In the genomic region with DNA sequence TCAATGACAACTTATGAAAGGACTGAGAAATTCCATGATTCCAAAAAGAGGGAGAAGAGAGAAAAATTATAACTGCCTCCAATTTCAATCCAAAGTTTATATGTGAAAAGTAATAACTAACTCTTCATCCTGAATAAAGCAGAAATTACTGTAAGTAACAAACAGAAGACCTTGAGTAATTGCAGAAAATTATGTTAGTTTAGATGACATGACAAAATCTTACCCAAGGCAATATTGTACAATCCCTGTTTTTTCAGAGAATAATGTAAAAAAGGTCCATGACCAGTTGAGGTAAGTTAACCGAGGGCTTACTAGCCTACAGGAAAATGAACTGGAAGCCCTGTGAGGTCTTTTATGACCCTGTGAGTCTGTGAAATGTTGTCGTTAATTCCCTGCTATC, we compare ENCODE assay signal across 24 cellular contexts.
"Had no signal": no experiment of that assay in that cellular context is flagged by ENCODE, and none has a peak within 500 bp of the region (broad histone marks: within the 10 kb centered on the region; RNA-seq: fewer than 3 reads in every experiment).

No MANE protein-coding gene starts in this region.

- ATAC-seq: effector memory CD8-positive, alpha-beta T cell; esophagus mucosa; gastrocnemius medialis; heart right ventricle; left cardiac atrium; left lung; left ventricle myocardium superior; lower lobe of right lung; mucosa of descending colon had no signal

- H3K27me3 ChIP-seq: colonic mucosa, esophagus squamous epithelium, gastrocnemius medialis, heart right ventricle, left lung had no signal

- H3K9me3 ChIP-seq: colonic mucosa, esophagus squamous epithelium, gastrocnemius medialis, left lung, lower lobe of right lung, mucosa of descending colon had no signal

- H3K4me3 ChIP-seq: colonic mucosa, esophagus squamous epithelium, gastrocnemius medialis, heart right ventricle, left lung, lower lobe of right lung, mucosa of descending colon had no signal

- H3K4me1 ChIP-seq: colonic mucosa, esophagus squamous epithelium, gastrocnemius medialis, heart right ventricle, left lung, lower lobe of right lung had no signal

- FAIRE-seq: endometrium, keratinocyte had no signal

- H3K36me3 ChIP-seq: colonic mucosa, esophagus squamous epithelium, gastrocnemius medialis, heart right ventricle, left lung, lower lobe of right lung had no signal

- DNase-seq: colonic mucosa; cortex of kidney; effector CD8-positive, alpha-beta T cell; effector memory CD8-positive, alpha-beta T cell; endodermal cell; erythroblast; esophagus squamous epithelium; foreskin fibroblast; foreskin melanocyte; gastrocnemius medialis; glutamatergic neuron; head of caudate nucleus; heart right ventricle; hippocampal formation; left cardiac atrium; left lung; left ventricle myocardium superior; lower lobe of right lung; mesenchymal stem cell; mucosa of descending colon had no signal

- H3K27ac ChIP-seq: colonic mucosa, epithelial cell of prostate, esophagus squamous epithelium, gastrocnemius medialis, heart right ventricle, left lung, lower lobe of right lung had no signal
